In genomic region chr11:108498046-108498815, GRCh38 we compare ENCODE assay signal across 8 cellular contexts. TPM values are rescaled to one million over a fixed set of nuclear protein-coding genes. Genes with fewer than 3 reads are reported as not detected.
DNase-seq lines count a peak whose midpoint lies in the region; ATAC-seq and TF ChIP-seq lines count a peak whose summit lies in the region.

POGLUT3 (minus strand) TSS chr11:108498384; CDS start chr11:108498366, 18 bp downstream.

- peak within 1 kb of the TSS; percentile 98 for H3K4me3 Mint-ChIP-seq in natural killer cell treated with Interleukin-12 subunit alpha and Interleukin-12 subunit beta and Interleukin-15 and Interleukin-18, amount 100 ng/mL, for 72 hours

- POLR2A ChIA-PET in RWPE1 (lab: Yijun Ruan, JAX; ENCODE audit: low non-redundant PET): interaction anchor here (2.1 kb wide), 1 partner anchor 31 kb away, joined by 6 read pairs; the partner anchor contains the start of gene C11orf65

- DNase-seq in COR-L47 (lab: John Stamatoyannopoulos, UW) (peak; percentile 77), HPDE6-E6E7 (ENCODE audit: extremely low spot score) (peak; percentile 33), RWPE1 (ENCODE audit: low spot score) (peak; percentile 30), fibroblast of pulmonary artery (ENCODE audit: low read depth) (peak; percentile 48), substantia nigra (lab: John Stamatoyannopoulos, UW) (peak in 39 of 49 donors; percentile 13 to 84 (median 43))
- DNase-seq in activated effector memory CD4-positive, alpha-beta T cell treated with Interleukin-2 at 50 U/mL for 16 hours: peak; percentile 28
- peak; percentile 76 for DNase-seq in natural killer cell treated with Interleukin-12 subunit alpha and Interleukin-12 subunit beta and Interleukin-15 and Interleukin-18, amount 100 ng/mL, for 72 hours (ENCODE audit: low spot score)

- H3K27me3 Mint-ChIP-seq in natural killer cell treated with Interleukin-12 subunit alpha and Interleukin-12 subunit beta and Interleukin-15 and Interleukin-18, amount 100 ng/mL, for 72 hours: no peaks in the 10 kb centered on the region

- H3K27ac ChIP-seq in RWPE1: peak within 1 kb of the TSS; percentile 91
- H3K27ac ChIP-seq in substantia nigra (ENCODE audit: low read depth, low read length, poor library complexity, severe bottlenecking): peak within 1 kb of the TSS; percentile 69

- CTCF ChIA-PET in RWPE1 (lab: Yijun Ruan, JAX): no interaction called here

- H3K27ac Mint-ChIP-seq in natural killer cell treated with Interleukin-12 subunit alpha and Interleukin-12 subunit beta and Interleukin-15 and Interleukin-18, amount 100 ng/mL, for 72 hours: peak within 1 kb of the TSS; percentile 98 to 99

- no peak for TF ChIP-seq CTCF in RWPE1 (conservative IDR thresholded peaks at IDR 0.05; ENCODE audit: low read depth)
- TF ChIP-seq CTCF in fibroblast of pulmonary artery (IDR thresholded peaks at IDR 0.05; ENCODE audit: low read length, missing control alignments): no peak

- no peaks in the 10 kb centered on the region for H3K9me3 Mint-ChIP-seq in natural killer cell treated with Interleukin-12 subunit alpha and Interleukin-12 subunit beta and Interleukin-15 and Interleukin-18, amount 100 ng/mL, for 72 hours

- H3K4me1 Mint-ChIP-seq in natural killer cell treated with Interleukin-12 subunit alpha and Interleukin-12 subunit beta and Interleukin-15 and Interleukin-18, amount 100 ng/mL, for 72 hours (ENCODE audit: low read depth in 2 of 2): peaks cover 13 to 20% of the 10 kb centered on the region in 2 donors

- H3K36me3 Mint-ChIP-seq in natural killer cell treated with Interleukin-12 subunit alpha and Interleukin-12 subunit beta and Interleukin-15 and Interleukin-18, amount 100 ng/mL, for 72 hours: no peaks in the 10 kb centered on the region

- peak; percentile 54 for ATAC-seq in GM19467 (IDR thresholded peaks at IDR 0.05; ENCODE audit: unreplicated experiment)
- peak; percentile 82 to 85 for ATAC-seq in natural killer cell treated with Interleukin-12 subunit alpha and Interleukin-12 subunit beta and Interleukin-15 and Interleukin-18, amount 100 ng/mL, for 72 hours

- H3K4me3 ChIP-seq in fibroblast of pulmonary artery (replicated peaks; ENCODE audit: low read depth, low read length): peak within 1 kb of the TSS; percentile 61

RNA-seq across cellular contexts. Expression of gene POGLUT3, which starts in this region (rescaled TPM):
- 10 to 100 TPM; 14.7 to 15.6 TPM for total RNA-seq in natural killer cell treated with Interleukin-12 subunit alpha and Interleukin-12 subunit beta and Interleukin-15 and Interleukin-18, amount 100 ng/mL, for 72 hours

Comparison
In these comparisons a context has a peak if more than half of its experiments do, and no peak if none do; other contexts are left out.
1. Peak in every context shown above with its lines: DNase-seq, ATAC-seq, H3K4me3 ChIP-seq and H3K27ac ChIP-seq.